In the genomic region with DNA sequence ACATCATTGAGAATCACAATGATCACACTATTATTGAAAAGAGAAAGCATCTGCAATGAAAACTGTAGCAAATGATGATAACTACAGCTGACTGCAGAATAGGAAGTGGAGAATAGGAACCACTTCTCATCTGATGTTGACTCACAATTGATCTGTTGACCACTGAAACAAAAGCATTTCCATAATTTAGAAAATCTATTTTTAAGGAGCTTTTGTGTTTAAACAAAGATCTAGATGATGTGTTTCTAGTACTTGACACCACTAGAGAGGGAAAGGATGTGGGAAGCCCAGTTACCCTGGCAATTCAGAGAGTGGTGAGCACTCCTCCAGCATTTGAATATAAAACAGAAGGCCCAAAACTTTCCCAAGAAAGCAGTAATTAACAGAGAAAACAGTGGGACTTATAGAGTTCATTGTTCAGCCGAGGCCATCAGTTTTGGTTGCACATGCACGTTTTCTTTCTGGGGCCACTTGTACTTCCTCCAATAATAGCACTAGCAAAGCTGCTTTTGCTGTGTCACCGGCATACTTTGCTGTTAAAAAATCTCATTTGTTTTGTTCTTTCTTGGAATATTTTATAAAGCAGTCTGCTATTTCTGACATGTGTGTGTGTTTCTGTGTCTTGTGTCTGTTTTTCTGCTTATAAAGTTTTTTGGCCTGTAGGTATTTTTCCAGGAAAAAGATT, we compare ENCODE assay signal across 10 cellular contexts.
DNase-seq lines count a peak whose midpoint lies in the region; ATAC-seq, FAIRE-seq and TF ChIP-seq lines count a peak whose summit lies in the region.
"Had no signal": no experiment of that assay in that cellular context is flagged by ENCODE, and none has a peak within 500 bp of the region (broad histone marks: within the 10 kb centered on the region; RNA-seq: fewer than 3 reads in every experiment).

No MANE protein-coding gene starts in this region.

- H3K4me3 ChIP-seq in Loucy (ENCODE audit: low read length, poor library complexity, severe bottlenecking), result no peak overlapping the region
- no peak overlapping the region for H3K4me3 ChIP-seq in endothelial cell of umbilical vein (replicated peaks in 1 of 3; ENCODE audit: insufficient read depth in 1 of 3, low read depth in 1 of 3, low read length in 3 of 3)

- no peak for TF ChIP-seq POLR2A in endothelial cell of umbilical vein (IDR thresholded peaks at IDR 0.05; ENCODE audit: low read depth, low read length)

- no peak overlapping the region for H3K4me3 Mint-ChIP-seq in activated CD4-positive, alpha-beta memory T cell treated with anti-CD3 and anti-CD28 coated beads for 36 hours
- H3K4me3 Mint-ChIP-seq: activated CD4-positive, alpha-beta memory T cell treated with anti-CD3 and anti-CD28 coated beads, Interleukin-2, amount 10 ng/mL, durations not matched to agents 7 days and 5 days had no signal

- dilution Hi-C loops in endothelial cell of umbilical vein (cut with MboI; ENCODE audit: extremely low pct_ligation_motif_present, low sequenced_read_pairs), result no loop called here

- H3K9ac ChIP-seq in Loucy (ENCODE audit: low read depth, low read length, poor library complexity, severe bottlenecking), result no peak overlapping the region
- peak overlapping the region; percentile 53 for H3K9ac ChIP-seq in endothelial cell of umbilical vein (replicated peaks; ENCODE audit: extremely low read depth, insufficient read depth, low read length)

- H3K27ac Mint-ChIP-seq in activated CD4-positive, alpha-beta memory T cell treated with anti-CD3 and anti-CD28 coated beads for 36 hours, result no peak overlapping the region
- H3K27ac Mint-ChIP-seq: activated CD4-positive, alpha-beta memory T cell treated with anti-CD3 and anti-CD28 coated beads, Interleukin-2, amount 10 ng/mL, durations not matched to agents 7 days and 5 days had no signal

- H3K9me3 Mint-ChIP-seq in activated CD4-positive, alpha-beta memory T cell treated with anti-CD3 and anti-CD28 coated beads for 36 hours, result peaks cover 7% of the 10 kb centered on the region

- H3K79me2 ChIP-seq in Loucy (ENCODE audit: insufficient read depth, low read length) (no peaks in the 10 kb centered on the region), endothelial cell of umbilical vein (ENCODE audit: control insufficient read depth, insufficient read depth, low read length) (no peaks in the 10 kb centered on the region)

- TSS peak; percentile 63 for BruUV-seq in endothelial cell of umbilical vein (replicated peaks; lab: Mats Ljungman, UMichigan)

- no peak overlapping the region for H3K4me2 ChIP-seq in Loucy (ENCODE audit: low read depth, low read length, poor library complexity, severe bottlenecking)
- peak overlapping the region; percentile 58 for H3K4me2 ChIP-seq in endothelial cell of umbilical vein (ENCODE audit: insufficient read depth, low read length)

- intact Hi-C loops in endothelial cell of umbilical vein (cut with micrococcal nuclease), result no loop called here
- intact Hi-C loops in activated CD4-positive, alpha-beta memory T cell treated with anti-CD3 and anti-CD28 coated beads for 36 hours (cut with micrococcal nuclease), result no loop called here

- DNase-seq in endothelial cell of umbilical vein (ENCODE audit: low read depth, low spot score) (peak; percentile 49), NCI-H1694 (lab: John Stamatoyannopoulos, UW) (no peak), nucleus accumbens (lab: John Stamatoyannopoulos, UW) (no peak)
- no peak for DNase-seq in stimulated activated CD8-positive, alpha-beta memory T cell treated with anti-CD3 and anti-CD28 coated beads, Interleukin-4, amount 100 ng/mL, for 48 hours
- DNase-seq in activated CD4-positive, alpha-beta memory T cell treated with anti-CD3 and anti-CD28 coated beads for 36 hours, result no peak
- DNase-seq: activated CD4-positive, alpha-beta memory T cell treated with anti-CD3 and anti-CD28 coated beads, Interleukin-2, amount 10 ng/mL, durations not matched to agents 7 days and 5 days; NCI-H524 had no signal

- peaks cover 5% of the 10 kb centered on the region for H3K4me1 Mint-ChIP-seq in activated CD4-positive, alpha-beta memory T cell treated with anti-CD3 and anti-CD28 coated beads for 36 hours (ENCODE audit: low read depth)

- CTCF ChIA-PET in endothelial cell of umbilical vein (lab: Charles Lee), result interaction anchor here (1.6 to 2.7 kb wide), 3 partner anchors 10 to 76 kb away, joined by 4 to 15 read pairs (median 5); partner anchors contain the start of gene HECTD1
- CTCF ChIA-PET in activated CD4-positive, alpha-beta memory T cell treated with anti-CD3 and anti-CD28 coated beads for 36 hours (lab: Charles Lee), result no interaction called here

- H3F3A ChIP-seq in Loucy (ENCODE audit: low read depth), result no peaks in the 10 kb centered on the region

- H3K27ac ChIP-seq in endothelial cell of umbilical vein (ENCODE audit: insufficient read depth, low read depth, low read length), result peak overlapping the region; percentile 83

- H3K36me3 ChIP-seq in Loucy (ENCODE audit: insufficient read depth, low read length) (no peaks in the 10 kb centered on the region), endothelial cell of umbilical vein (ENCODE audit: control insufficient read depth in 2 of 2, extremely low read depth in 1 of 2, insufficient read depth in 2 of 2, low read length in 2 of 2) (no peaks in the 10 kb centered on the region)

- FAIRE-seq in endothelial cell of umbilical vein (lab: Jason Lieb, UNC), result peak; percentile 77

- H3K9me1 ChIP-seq in endothelial cell of umbilical vein (replicated peaks; ENCODE audit: control insufficient read depth, extremely low read depth, insufficient read depth, low read length), result no peaks in the 10 kb centered on the region

- H3K9me3 ChIP-seq in Loucy (ENCODE audit: insufficient read depth, low read depth, low read length), result peaks cover 5% of the 10 kb centered on the region; the same call in 1 of the 2 replicates
- H3K9me3 ChIP-seq in endothelial cell of umbilical vein (replicated peaks; ENCODE audit: control insufficient read depth, insufficient read depth, low read length), result no peaks in the 10 kb centered on the region

- H3K9me2 ChIP-seq in Loucy (replicated peaks; ENCODE audit: low read depth, low read length), result no peaks in the 10 kb centered on the region

- TF ChIP-seq CTCF in Loucy (conservative IDR thresholded peaks at IDR 0.05; ENCODE audit: low read length), result no peak
- no peak for TF ChIP-seq CTCF in endothelial cell of umbilical vein (IDR thresholded peaks at IDR 0.05; ENCODE audit: extremely low read depth in 1 of 2, insufficient read depth in 1 of 2, low read depth in 1 of 2, low read length in 2 of 2)

- POLR2A ChIA-PET in endothelial cell of umbilical vein (lab: Charles Lee), result no interaction called here
- POLR2A ChIA-PET in activated CD4-positive, alpha-beta memory T cell treated with anti-CD3 and anti-CD28 coated beads for 36 hours (lab: Charles Lee), result no interaction called here

- H3K4me1 ChIP-seq in Loucy (ENCODE audit: insufficient read depth, low read length, poor library complexity, severe bottlenecking), result peaks cover 5% of the 10 kb centered on the region
- H3K4me1 ChIP-seq in endothelial cell of umbilical vein (ENCODE audit: control insufficient read depth, extremely low read depth, insufficient read depth, low read length), result peaks cover 16% of the 10 kb centered on the region

- H3K27me3 ChIP-seq in Loucy (ENCODE audit: insufficient read depth, low read length, poor library complexity, severe bottlenecking) (no peaks in the 10 kb centered on the region), endothelial cell of umbilical vein (ENCODE audit: control insufficient read depth in 2 of 2, insufficient read depth in 2 of 2, low read length in 2 of 2) (no peaks in the 10 kb centered on the region)

- no peaks in the 10 kb centered on the region for H3K27me3 Mint-ChIP-seq in activated CD4-positive, alpha-beta memory T cell treated with anti-CD3 and anti-CD28 coated beads for 36 hours
- H3K27me3 Mint-ChIP-seq: activated CD4-positive, alpha-beta memory T cell treated with anti-CD3 and anti-CD28 coated beads, Interleukin-2, amount 10 ng/mL, durations not matched to agents 7 days and 5 days had no signal

- H3K36me3 Mint-ChIP-seq in activated CD4-positive, alpha-beta memory T cell treated with anti-CD3 and anti-CD28 coated beads for 36 hours, result peaks cover 2% of the 10 kb centered on the region

- H4K20me1 ChIP-seq in Loucy (ENCODE audit: insufficient read depth, low read length, poor library complexity, severe bottlenecking) (no peaks in the 10 kb centered on the region), endothelial cell of umbilical vein (replicated peaks; ENCODE audit: control insufficient read depth, extremely low read depth, insufficient read depth, low read length) (no peaks in the 10 kb centered on the region)

- H2AFZ ChIP-seq in Loucy (ENCODE audit: low read length), result peak overlapping the region; percentile 42
- peak overlapping the region; percentile 66 for H2AFZ ChIP-seq in endothelial cell of umbilical vein (ENCODE audit: low read depth, low read length)

- ATAC-seq in GM18502 (IDR thresholded peaks at IDR 0.05; ENCODE audit: poor library complexity, unreplicated experiment), result peak; percentile 86
- ATAC-seq in GM21786 (IDR thresholded peaks at IDR 0.05; ENCODE audit: unreplicated experiment), result peak; percentile 74

TF ChIP-seq in endothelial cell of umbilical vein, 7 proteins besides CTCF, POLR2A, EP300 and RAD21:
- no peak for TF ChIP-seq JUN (IDR thresholded peaks at IDR 0.05; ENCODE audit: borderline replicate concordance, insufficient read depth, insufficient read length, low read depth)
- peak; percentile 36 for TF ChIP-seq FOS (IDR thresholded peaks at IDR 0.05; ENCODE audit: borderline replicate concordance, insufficient read depth, low read length)
